Comparison of ENCODE assay signal across 18 cellular contexts in genomic region chr22:28669388-28669787, GRCh38. TPM values are rescaled to one million over a fixed set of nuclear protein-coding genes. Genes with fewer than 3 reads are reported as not detected.
A peak's percentile ranks its signal among the peaks of the same experiment; 100 is the strongest.
DNase-seq lines count a peak whose midpoint lies in the region; ATAC-seq, FAIRE-seq and TF ChIP-seq lines count a peak whose summit lies in the region.
"Had no signal": no experiment of that assay in that cellular context is flagged by ENCODE, and none has a peak within 500 bp of the region (broad histone marks: within the 10 kb centered on the region; RNA-seq: fewer than 3 reads in every experiment).

No MANE protein-coding gene starts in this region.

- CTCF ChIA-PET in HepG2 (lab: Yijun Ruan, JAX; ENCODE audit: low intra/inter-chr PET ratio, low total read pairs) (no interaction called here), HEK293T (lab: Yijun Ruan, JAX) (no interaction called here)

- H3K27ac ChIP-seq in HepG2 (ENCODE audit: extremely low read length, insufficient read depth, low read length) = no peak overlapping the region
- no peak overlapping the region for H3K27ac ChIP-seq in right lobe of liver

- 35% methylated on average over 2 of the region's 2 CpGs for WGBS in HepG2 (ENCODE audit: low lambda C conversion rate)
- 40% methylated on average over 2 of the region's 2 CpGs for WGBS in right lobe of liver (ENCODE audit: insufficient coverage, low coverage, low lambda C conversion rate, missing lambda C conversion rate)

- FAIRE-seq in HepG2 (lab: Jason Lieb, UNC) = peak; percentile 12
- FAIRE-seq in colon (lab: Jason Lieb, UNC) = peak; percentile 65
- FAIRE-seq: GM12892, H1 had no signal

- peaks cover 0 to 4% (median 4%) of the 10 kb centered on the region in 3 donors for H3K36me3 Mint-ChIP-seq in immature natural killer cell

- in situ Hi-C loops in HepG2 (cut with HindIII; ENCODE audit: extremely low pct_ligation_motif_present, low pct_unique_long_range_greater_than_20kb) = no loop called here

- H3K4me2 ChIP-seq in HepG2 (ENCODE audit: low read depth, low read length) = no peak overlapping the region

- H3K9ac ChIP-seq in HepG2 (ENCODE audit: insufficient read depth, low read depth, low read length) = no peak overlapping the region

- TF ChIP-seq POLR2A in HepG2 (IDR thresholded peaks at IDR 0.05; ENCODE audit: insufficient read depth in 1 of 2, low read depth in 2 of 2, low read length in 2 of 2) = no peak
- TF ChIP-seq POLR2A in right lobe of liver (IDR thresholded peaks at IDR 0.05) = no peak

- peaks cover 4 to 13% (median 5%) of the 10 kb centered on the region in 6 donors for H3K9me3 Mint-ChIP-seq in immature natural killer cell

- peaks cover 25% of the 10 kb centered on the region for H3K79me2 ChIP-seq in HepG2 (ENCODE audit: insufficient read depth, low read length)

- peaks cover 18 to 25% (median 19%) of the 10 kb centered on the region in 3 donors for H3K27me3 Mint-ChIP-seq in immature natural killer cell (ENCODE audit: low read depth in 3 of 3)

- ATAC-seq in HepG2 (no peak), right lobe of liver (no peak), HG03521 (IDR thresholded peaks at IDR 0.05; ENCODE audit: unreplicated experiment) (no peak), HG03342 (IDR thresholded peaks at IDR 0.05; ENCODE audit: unreplicated experiment) (no peak)

- no peak for DNase-seq in HepG2 (ENCODE audit: low spot score)
- DNase-seq in right lobe of liver = no peak
- no peak for DNase-seq in HEK293T (ENCODE audit: extremely low spot score)
- no peak for DNase-seq in immature natural killer cell
- DNase-seq: 8988T; C1 segment of cervical spinal cord; Calu3; CD4-positive, alpha-beta memory T cell; COR-L47; DMS53; DMS79 treated with DMSO at 0.1 percent for 48 hours; H7; HCEC 1CT had no signal

- H3K27me3 ChIP-seq in HepG2 (ENCODE audit: control insufficient read depth in 1 of 2, insufficient read depth in 2 of 2, low read length in 2 of 2) = no peaks in the 10 kb centered on the region
- no peaks in the 10 kb centered on the region for H3K27me3 ChIP-seq in right lobe of liver

- TF ChIP-seq EP300 in HepG2 (IDR thresholded peaks at IDR 0.05; ENCODE audit: low read depth in 2 of 2, low read length in 2 of 2) (no peak), HepG2 (CRISPR knock-in tag; IDR thresholded peaks at IDR 0.05; ENCODE audit: borderline replicate concordance) (no peak)

- H3K36me3 ChIP-seq in HepG2 (replicated peaks in 1 of 2; ENCODE audit: control insufficient read depth in 1 of 2, insufficient read depth in 2 of 2, low read length in 2 of 2) = no peaks in the 10 kb centered on the region
- no peaks in the 10 kb centered on the region for H3K36me3 ChIP-seq in right lobe of liver

- no peak overlapping the region for H3K27ac Mint-ChIP-seq in immature natural killer cell
- H3K27ac Mint-ChIP-seq: CD4-positive, alpha-beta memory T cell had no signal

- no TSS peak for BruUV-seq in HepG2 (replicated peaks; lab: Mats Ljungman, UMichigan)

- no peak overlapping the region for H2AFZ ChIP-seq in HepG2 (ENCODE audit: low read length)

- H3K4me1 ChIP-seq in HepG2 (ENCODE audit: insufficient read depth, low read length) (no peaks in the 10 kb centered on the region), right lobe of liver (no peaks in the 10 kb centered on the region)

- TF ChIP-seq CTCF in HepG2 (CRISPR knock-in tag; IDR thresholded peaks at IDR 0.05) = no peak
- TF ChIP-seq CTCF in right lobe of liver (IDR thresholded peaks at IDR 0.05) = no peak

- no peaks in the 10 kb centered on the region for H4K20me1 ChIP-seq in HepG2 (ENCODE audit: insufficient read depth, low read length)

- H3K9me3 ChIP-seq in HepG2 (ENCODE audit: low read length) (no peaks in the 10 kb centered on the region), right lobe of liver (no peaks in the 10 kb centered on the region)

- no peak overlapping the region for H3K4me3 Mint-ChIP-seq in immature natural killer cell
- H3K4me3 Mint-ChIP-seq: CD4-positive, alpha-beta memory T cell had no signal

- POLR2A ChIA-PET in HepG2 (lab: Yijun Ruan, JAX) (no interaction called here), HEK293T (lab: Yijun Ruan, JAX) (no interaction called here)

- TF ChIP-seq RAD21 in HepG2 (CRISPR knock-in tag; IDR thresholded peaks at IDR 0.05) = no peak

- H3K4me3 ChIP-seq in HepG2 (replicated peaks in 1 of 3; ENCODE audit: insufficient read depth in 1 of 3, low read depth in 2 of 3, low read length in 3 of 3) (no peak overlapping the region), right lobe of liver (no peak overlapping the region)

- H3K4me1 Mint-ChIP-seq in immature natural killer cell = peaks cover 12 to 19% of the 10 kb centered on the region in 2 donors

- intact Hi-C loops in HepG2 (cut with micrococcal nuclease; ENCODE audit: unreplicated experiment) (no loop called here), right lobe of liver (cut with DNase I) (no loop called here)

TF ChIP-seq in HepG2, 621 proteins besides CTCF, POLR2A, EP300 and RAD21 (continues in another document):
- TF ChIP-seq ZNF549 (CRISPR knock-in tag; IDR thresholded peaks at IDR 0.05) (no peak), HNRNPLL (IDR thresholded peaks at IDR 0.05; ENCODE audit: low read depth, low read length, poor library complexity, severe bottlenecking) (no peak), ZNF691 (CRISPR knock-in tag; IDR thresholded peaks at IDR 0.05; ENCODE audit: borderline replicate concordance, low read depth) (no peak)

TF ChIP-seq in HEK293T, 16 proteins besides CTCF, POLR2A, EP300 and RAD21:
- peak; percentile 13; the same call in 1 of the 2 replicates for TF ChIP-seq NFRKB (IDR thresholded peaks at IDR 0.05)
- TF ChIP-seq, protein P1, sequence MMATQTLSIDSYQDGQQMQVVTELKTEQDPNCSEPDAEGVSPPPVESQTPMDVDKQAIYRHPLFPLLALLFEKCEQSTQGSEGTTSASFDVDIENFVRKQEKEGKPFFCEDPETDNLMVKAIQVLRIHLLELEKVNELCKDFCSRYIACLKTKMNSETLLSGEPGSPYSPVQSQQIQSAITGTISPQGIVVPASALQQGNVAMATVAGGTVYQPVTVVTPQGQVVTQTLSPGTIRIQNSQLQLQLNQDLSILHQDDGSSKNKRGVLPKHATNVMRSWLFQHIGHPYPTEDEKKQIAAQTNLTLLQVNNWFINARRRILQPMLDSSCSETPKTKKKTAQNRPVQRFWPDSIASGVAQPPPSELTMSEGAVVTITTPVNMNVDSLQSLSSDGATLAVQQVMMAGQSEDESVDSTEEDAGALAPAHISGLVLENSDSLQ (IDR thresholded peaks at IDR 0.05) = no peak

RNA-seq across cellular contexts. Expression of gene TTC28, which starts 10.3 kb away (rescaled TPM):
- total RNA-seq in HepG2 (2016; rRNA removed; fragmentation: Illumina TruSeq; extraction: Trizol) (13.1 and 16.4 TPM in 2 replicates), right lobe of liver (10 to 100 TPM in 5 of 6 experiments, 1 to 10 TPM in 1; 9.4 to 38.3 (median 15.0) TPM)
- 31.5 and 32.2 TPM in 2 replicates for total RNA-seq in HepG2 (2016; cell fraction: cytosol; rRNA removed; fragmentation: Illumina TruSeq; extraction: Trizol; ENCODE audit: low read depth)
- total RNA-seq in HepG2 (2016; cell fraction: insoluble cytoplasmic fraction; rRNA removed; fragmentation: Illumina TruSeq; extraction: Trizol) = 11.7 and 12.7 TPM in 2 replicates
- 7.8 and 12.4 TPM in 2 replicates for total RNA-seq in HepG2 (2016; cell fraction: membrane; rRNA removed; fragmentation: Illumina TruSeq; extraction: Trizol)
- 34.8 and 47.8 TPM in 2 replicates for total RNA-seq in HepG2 (2016; cell fraction: nucleus; rRNA removed; fragmentation: Illumina TruSeq; extraction: Trizol)
- polyA plus RNA-seq in HepG2 (2011; rRNA removed) (4.2 and 4.5 TPM in 2 replicates), immature natural killer cell (under 1 TPM in 2 of 3 donors, not detected in 1; 0.03 to 0.65 TPM)
- 2.2 and 2.7 TPM in 2 replicates for polyA plus RNA-seq in HepG2 (2011; cell fraction: cytosol; rRNA removed)
- polyA plus RNA-seq in HepG2 (2011; cell fraction: nucleus; rRNA removed) = 20.3 and 20.6 TPM in 2 replicates
- 7.4 and 7.5 TPM in 2 replicates for polyA plus RNA-seq in HepG2 (2012)
- polyA plus RNA-seq in HepG2 (2016; cell fraction: cytosol; fragmentation: Illumina TruSeq; extraction: Trizol; ENCODE audit: low read depth) = 0.33 and 0.67 TPM in 2 replicates
- polyA plus RNA-seq in HepG2 (2016; cell fraction: insoluble cytoplasmic fraction; fragmentation: Illumina TruSeq; extraction: Trizol; ENCODE audit: low read depth) = 4.1 and 4.8 TPM in 2 replicates
- polyA plus RNA-seq in HepG2 (2016; cell fraction: membrane; fragmentation: Illumina TruSeq; extraction: Trizol; ENCODE audit: low read depth) = 0.81 and 0.99 TPM in 2 replicates
- 8.8 and 13.0 TPM in 2 replicates for polyA plus RNA-seq in HepG2 (2016; cell fraction: nucleus; fragmentation: Illumina TruSeq; extraction: Trizol; ENCODE audit: insufficient read depth, low read depth)
- 18.9 and 19.2 TPM in 2 replicates for polyA minus RNA-seq in HepG2 (2011; rRNA and poly(A)+ RNA removed; ENCODE audit: low replicate concordance)
- polyA minus RNA-seq in HepG2 (2011; cell fraction: cytosol; rRNA and poly(A)+ RNA removed) = 6.9 and 9.4 TPM in 2 replicates
- 77.6 and 87.9 TPM in 2 replicates for polyA minus RNA-seq in HepG2 (2011; cell fraction: nucleus; rRNA and poly(A)+ RNA removed)
